17 cellular contexts compared by ENCODE assay signal in the genomic region with DNA sequence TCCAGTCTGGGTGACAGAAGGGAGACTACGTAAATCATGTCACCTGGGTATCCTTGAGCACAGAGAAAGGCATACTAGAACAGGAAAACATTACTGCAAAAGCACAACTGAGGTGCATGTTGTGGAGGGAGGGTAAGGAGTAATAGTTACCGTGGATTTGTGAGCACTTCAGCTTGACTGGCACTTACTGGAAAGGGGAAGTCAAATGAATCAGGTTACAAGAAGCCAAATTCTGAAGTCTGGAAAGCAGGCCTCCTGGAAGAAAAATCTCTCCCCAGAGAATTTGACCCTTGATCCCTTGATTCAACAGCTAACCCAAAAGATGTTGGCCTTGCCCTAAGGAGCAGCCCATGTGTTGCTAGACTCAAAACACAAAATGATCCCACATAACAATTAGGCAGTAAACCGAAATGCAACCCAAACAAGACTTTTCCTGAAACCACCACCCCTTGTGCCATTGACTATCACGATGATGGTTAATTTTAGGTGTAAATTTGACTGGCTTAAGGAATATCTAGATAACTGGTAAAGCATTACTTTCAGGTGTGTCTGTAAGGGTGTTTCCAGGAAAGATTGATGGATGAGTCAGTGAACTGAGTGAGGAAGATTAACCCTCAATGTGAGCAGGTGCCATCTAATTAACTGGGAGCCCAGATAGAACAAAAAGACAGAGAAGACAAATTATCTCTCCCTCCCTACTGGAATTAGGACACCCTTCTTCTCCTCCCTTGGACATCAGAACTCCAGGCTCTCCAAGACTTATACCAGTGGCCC.
"Had no signal": no experiment of that assay in that cellular context is flagged by ENCODE, and none has a peak within 500 bp of the region (broad histone marks: within the 10 kb centered on the region; RNA-seq: fewer than 3 reads in every experiment).

No MANE protein-coding gene starts in this region.

- H3K27ac ChIP-seq: ascending aorta, cardiac muscle cell, right atrium auricular region, transverse colon had no signal

- H3K4me1 Mint-ChIP-seq: activated CD4-positive, alpha-beta T cell treated with anti-CD3 and anti-CD28 coated beads, Interleukin-2, amount 10 ng/mL, durations not matched to agents 7 days and 5 days; activated naive CD8-positive, alpha-beta T cell treated with anti-CD3 and anti-CD28 coated beads, Interleukin-2, amount 50 U/mL, for 24 hours had no signal

- H3K27me3 ChIP-seq: ascending aorta, cardiac muscle cell, right atrium auricular region, transverse colon had no signal

- H3K4me3 Mint-ChIP-seq: activated CD4-positive, alpha-beta T cell treated with anti-CD3 and anti-CD28 coated beads, Interleukin-2, amount 10 ng/mL, durations not matched to agents 7 days and 5 days; activated naive CD8-positive, alpha-beta T cell treated with anti-CD3 and anti-CD28 coated beads, Interleukin-2, amount 50 U/mL, for 24 hours; activated T-helper 1 cell treated with anti-CD3 and anti-CD28 coated beads, Interleukin-12 subunit alpha, Interleukin-12 subunit beta, Interleukin-2, Interleukin-4 antibody, amounts not matched to agents 30 ng/mL and 10 ng/mL and 1 ng/mL, durations not matched to agents 14 hours and 24 hours and 36 hours; natural killer cell treated with Interleukin-12 subunit alpha and Interleukin-12 subunit beta and Interleukin-15 and Interleukin-18, amount 100 ng/mL, for 72 hours had no signal

- FAIRE-seq: colon had no signal

- H3K4me3 ChIP-seq: ascending aorta, cardiac muscle cell, right atrium auricular region, smooth muscle cell, transverse colon had no signal

- H3K36me3 ChIP-seq: ascending aorta, cardiac muscle cell, right atrium auricular region, transverse colon had no signal

- H3K4me1 ChIP-seq: ascending aorta, right atrium auricular region, transverse colon had no signal

- H3K27me3 Mint-ChIP-seq: activated CD4-positive, alpha-beta T cell treated with anti-CD3 and anti-CD28 coated beads, Interleukin-2, amount 10 ng/mL, durations not matched to agents 7 days and 5 days; activated naive CD8-positive, alpha-beta T cell treated with anti-CD3 and anti-CD28 coated beads, Interleukin-2, amount 50 U/mL, for 24 hours; natural killer cell treated with Interleukin-12 subunit alpha and Interleukin-12 subunit beta and Interleukin-15 and Interleukin-18, amount 100 ng/mL, for 72 hours; progenitor cell of endocrine pancreas had no signal

- H3K27ac Mint-ChIP-seq: activated CD4-positive, alpha-beta T cell treated with anti-CD3 and anti-CD28 coated beads, Interleukin-2, amount 10 ng/mL, durations not matched to agents 7 days and 5 days; activated naive CD8-positive, alpha-beta T cell treated with anti-CD3 and anti-CD28 coated beads, Interleukin-2, amount 50 U/mL, for 24 hours; activated T-helper 1 cell treated with anti-CD3 and anti-CD28 coated beads, Interleukin-12 subunit alpha, Interleukin-12 subunit beta, Interleukin-2, Interleukin-4 antibody, amounts not matched to agents 30 ng/mL and 10 ng/mL and 1 ng/mL, durations not matched to agents 14 hours and 24 hours and 36 hours; natural killer cell treated with Interleukin-12 subunit alpha and Interleukin-12 subunit beta and Interleukin-15 and Interleukin-18, amount 100 ng/mL, for 72 hours; progenitor cell of endocrine pancreas had no signal

- H3K9me3 Mint-ChIP-seq: activated T-helper 1 cell treated with anti-CD3 and anti-CD28 coated beads, Interleukin-12 subunit alpha, Interleukin-12 subunit beta, Interleukin-2, Interleukin-4 antibody, amounts not matched to agents 30 ng/mL and 10 ng/mL and 1 ng/mL, durations not matched to agents 14 hours and 24 hours and 36 hours had no signal

- H3K9me3 ChIP-seq: ascending aorta, right atrium auricular region, transverse colon had no signal

- ATAC-seq: activated naive CD8-positive, alpha-beta T cell treated with anti-CD3 and anti-CD28 coated beads, Interleukin-2, amount 50 U/mL, for 24 hours; natural killer cell treated with Interleukin-12 subunit alpha and Interleukin-12 subunit beta and Interleukin-15 and Interleukin-18, amount 100 ng/mL, for 72 hours; stimulated activated naive CD8-positive, alpha-beta T cell treated with anti-CD3 and anti-CD28 coated beads, Interleukin-15, Interleukin-2, amounts not matched to agents 100 U/mL and 50 U/mL, for 24 hours had no signal

- H3K4me2 ChIP-seq: smooth muscle cell had no signal

- DNase-seq: activated CD4-positive, alpha-beta T cell treated with anti-CD3 and anti-CD28 coated beads, Interleukin-2, amount 10 ng/mL, durations not matched to agents 7 days and 5 days; activated CD8-positive, alpha-beta memory T cell treated with anti-CD3 and anti-CD28 coated beads, Interleukin-2, amount 50 U/mL, for 48 hours; activated naive CD4-positive, alpha-beta T cell; activated naive CD8-positive, alpha-beta T cell treated with anti-CD3 and anti-CD28 coated beads, Interleukin-2, amount 50 U/mL, for 24 hours; foreskin melanocyte; kidney glomerular epithelial cell; mesendoderm; stimulated activated naive CD8-positive, alpha-beta T cell treated with anti-CD3 and anti-CD28 coated beads, Interleukin-15, Interleukin-2, amounts not matched to agents 100 U/mL and 50 U/mL, for 24 hours; transverse colon had no signal

- H3K36me3 Mint-ChIP-seq: natural killer cell treated with Interleukin-12 subunit alpha and Interleukin-12 subunit beta and Interleukin-15 and Interleukin-18, amount 100 ng/mL, for 72 hours had no signal
